In genomic region chr6:118781897-118782296, GRCh38 we compare ENCODE assay signal across 31 cellular contexts.
"Had no signal": no experiment of that assay in that cellular context is flagged by ENCODE, and none has a peak within 500 bp of the region (broad histone marks: within the 10 kb centered on the region; RNA-seq: fewer than 3 reads in every experiment).

No MANE protein-coding gene starts in this region.

- ATAC-seq: activated CD4-positive, CD25-positive, alpha-beta regulatory T cell treated with anti-CD3 and anti-CD28 coated beads, Interleukin-2, amount 50 U/mL, for 24 hours; esophagus mucosa; heart right ventricle; left lobe of liver; natural killer cell; psoas muscle; stimulated activated naive B cell treated with anti-CD40 and anti-IgM and Interleukin-4, amounts not matched to agents 10 μg/mL and 1 μg/mL and 100 μg/mL, for 72 hours; upper lobe of right lung had no signal

- H3K9me3 ChIP-seq: heart right ventricle, psoas muscle, suprapubic skin, tibial artery, upper lobe of right lung had no signal

- H3K36me3 ChIP-seq: brain microvascular endothelial cell, heart right ventricle, neural progenitor cell, suprapubic skin, tibial artery, upper lobe of right lung, WERI-Rb-1 had no signal

- H3K4me1 ChIP-seq: parathyroid adenoma had no signal

- DNase-seq: activated CD4-positive, alpha-beta T cell treated with anti-CD3 and anti-CD28 coated beads for 48 hours; activated CD4-positive, alpha-beta T cell treated with anti-CD3 and anti-CD28 coated beads, Interleukin-2, amount 50 U/mL, for 48 hours; activated CD8-positive, alpha-beta memory T cell treated with anti-CD3 and anti-CD28 coated beads, Interleukin-2, amount 50 U/mL, for 4 hours; activated effector memory CD4-positive, alpha-beta T cell treated with anti-CD3 and anti-CD28 coated beads, Interleukin-2, amount 50 U/mL, for 16 hours; activated naive CD4-positive, alpha-beta T cell treated with anti-CD3 and anti-CD28 coated beads, Interleukin-2, amount 10 ng/mL, durations not matched to agents 7 days and 5 days; activated T-cell treated with anti-CD3 and anti-CD28 coated beads, Interleukin-2, amount 50 U/mL, for 1 hour; amniotic stem cell; brain microvascular endothelial cell; endodermal cell; foreskin melanocyte; heart right ventricle; kidney glomerular epithelial cell; mesendoderm; natural killer cell; occipital lobe; psoas muscle; stimulated activated CD4-positive, alpha-beta T cell treated with anti-CD3 and anti-CD28 coated beads, Interleukin-15, amount 100 ng/mL, for 24 hours; stimulated activated CD4-positive, alpha-beta T cell treated with anti-CD3 and anti-CD28 coated beads, Interleukin-2, amount 100 ng/mL, for 24 hours; stimulated activated naive B cell treated with anti-CD40 and anti-IgM and Interleukin-4, amounts not matched to agents 10 μg/mL and 1 μg/mL and 100 μg/mL, for 72 hours; T-helper 9 cell; tibial artery; upper lobe of right lung; WERI-Rb-1 had no signal

- H3K27me3 ChIP-seq: brain microvascular endothelial cell, heart right ventricle, neural progenitor cell, suprapubic skin, tibial artery, upper lobe of right lung had no signal

- H3K27ac ChIP-seq: brain microvascular endothelial cell, heart right ventricle, neural progenitor cell, parathyroid adenoma, psoas muscle, suprapubic skin, tibial artery, upper lobe of right lung, WERI-Rb-1 had no signal

- H3K4me3 ChIP-seq: heart right ventricle, lung, neural progenitor cell, psoas muscle, smooth muscle cell, suprapubic skin, tibial artery, upper lobe of right lung had no signal
